Comparison of ENCODE assay signal across 17 cellular contexts in the genomic region with DNA sequence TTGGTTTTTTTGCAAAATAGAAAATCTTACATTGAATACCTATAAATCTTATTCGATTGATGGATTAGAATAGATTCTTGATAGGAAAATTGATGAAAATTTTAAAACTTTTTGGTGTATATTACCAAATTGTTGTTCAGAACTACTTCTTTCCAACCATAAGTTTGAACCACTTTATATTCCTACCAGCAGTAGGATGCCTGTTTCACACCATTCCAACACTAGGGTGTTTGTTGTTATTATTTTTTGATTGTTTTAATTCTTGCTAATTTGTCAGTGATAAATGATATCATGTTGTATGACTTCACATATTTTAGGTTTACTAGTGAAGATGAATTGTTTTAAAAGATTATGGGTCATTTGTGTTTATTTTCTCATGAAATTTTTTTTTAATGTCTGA. TPM values are rescaled to one million over a fixed set of nuclear protein-coding genes. Genes with fewer than 3 reads are reported as not detected.
DNase-seq lines count a peak whose midpoint lies in the region; ATAC-seq, FAIRE-seq and TF ChIP-seq lines count a peak whose summit lies in the region.
"Had no signal": no experiment of that assay in that cellular context is flagged by ENCODE, and none has a peak within 500 bp of the region (broad histone marks: within the 10 kb centered on the region; RNA-seq: fewer than 3 reads in every experiment).

No MANE protein-coding gene starts in this region.

- peaks cover 52% of the 10 kb centered on the region for H3K36me3 Mint-ChIP-seq in MCF 10A (ENCODE audit: insufficient read depth, unreplicated experiment)
- peaks cover 0 to 16% of the 10 kb centered on the region in 2 donors for H3K36me3 Mint-ChIP-seq in activated T-cell treated with anti-CD3 and anti-CD28 coated beads, Interleukin-2, amount 50 U/mL, for 72 hours (ENCODE audit: insufficient read depth in 2 of 2)
- peaks cover 50% of the 10 kb centered on the region for H3K36me3 Mint-ChIP-seq in effector memory CD8-positive, alpha-beta T cell (ENCODE audit: insufficient read depth)

- peak; percentile 59; the same call in 1 of the 2 replicates for ATAC-seq in HCT116
- ATAC-seq in K562: 0 out of 3 replicates have a peak, but pooled peaks have one; percentile 42
- peak; percentile 42 for ATAC-seq in foreskin keratinocyte
- ATAC-seq in activated T-cell treated with anti-CD3 and anti-CD28 coated beads, Interleukin-2, amount 50 U/mL, for 72 hours (replicated peaks in 1 of 2): no peak
- ATAC-seq in effector memory CD8-positive, alpha-beta T cell (replicated peaks): no peak
- ATAC-seq: CD8-positive, alpha-beta T cell had no signal

- H3K27me3 ChIP-seq in HCT116 (ENCODE audit: insufficient read depth, low read length): no peaks in the 10 kb centered on the region
- H3K27me3 ChIP-seq in K562 (ENCODE audit: control insufficient read depth in 2 of 2, insufficient read depth in 2 of 2, low read length in 2 of 2): no peaks in the 10 kb centered on the region
- no peaks in the 10 kb centered on the region for H3K27me3 ChIP-seq in foreskin keratinocyte
- H3K27me3 ChIP-seq in small intestine (ENCODE audit: control insufficient read depth in 2 of 2, insufficient read depth in 2 of 2, low read length in 2 of 2): no peaks in the 10 kb centered on the region
- H3K27me3 ChIP-seq: BLaER1 had no signal

- TF ChIP-seq RAD21 in HCT116 (IDR thresholded peaks at IDR 0.05; ENCODE audit: low read depth) (no peak), K562 (CRISPR knock-in tag; conservative IDR thresholded peaks at IDR 0.05 in 1 of 2, IDR thresholded peaks at IDR 0.05 in 1 of 2) (no peak)

- intact Hi-C loops in HCT116 (cut with micrococcal nuclease) (loop anchor here (1.0 to 10.0 kb wide), 4 partner anchors 150 to 495 kb away; no protein-coding TSS in a partner anchor), K562 (cut with micrococcal nuclease) (loop anchor here (10.0 kb wide), 2 partner anchors 148 to 338 kb away; no protein-coding TSS in a partner anchor), MCF 10A (cut with micrococcal nuclease) (loop anchor here (1.0 kb wide), 2 partner anchors 397 to 495 kb away; no protein-coding TSS in a partner anchor)

- TF ChIP-seq EP300 in K562 (IDR thresholded peaks at IDR 0.05; ENCODE audit: low read length): no peak

- no peak for FAIRE-seq in K562 (lab: Jason Lieb, UNC)
- FAIRE-seq in small intestine (lab: Jason Lieb, UNC): peak; percentile 67
- FAIRE-seq: GM12892 had no signal

- in situ Hi-C loops in K562 (cut with MboI): no loop called here

- H3K4me2 ChIP-seq in HCT116 (ENCODE audit: low read length) (no peak overlapping the region), K562 (ENCODE audit: insufficient read depth, low read length) (no peak overlapping the region)
- H3K4me2 ChIP-seq: BLaER1 had no signal

- no peaks in the 10 kb centered on the region for H3K4me1 ChIP-seq in HCT116 (ENCODE audit: control insufficient read depth in 1 of 2, insufficient read depth in 2 of 2, low read length in 2 of 2)
- no peaks in the 10 kb centered on the region for H3K4me1 ChIP-seq in K562 (replicated peaks in 1 of 2; ENCODE audit: control insufficient read depth in 2 of 2, insufficient read depth in 2 of 2, low read length in 2 of 2)
- no peaks in the 10 kb centered on the region for H3K4me1 ChIP-seq in foreskin keratinocyte
- no peaks in the 10 kb centered on the region for H3K4me1 ChIP-seq in small intestine (ENCODE audit: control insufficient read depth in 2 of 2, insufficient read depth in 1 of 2, low read depth in 1 of 2, low read length in 1 of 2)
- H3K4me1 ChIP-seq: BLaER1, Caco-2, HAP-1 had no signal

- WGBS in K562 (ENCODE audit: insufficient coverage, low coverage, missing lambda C conversion rate): 100% methylated on average over 1 of the region's 1 CpG
- 94 to 100% (median 99%) methylated on average over 1 of the region's 1 CpG for WGBS in small intestine, 3 donors

- BruUV-seq in HCT116 (replicated peaks; lab: Mats Ljungman, UMichigan): no TSS peak
- BruUV-seq in K562 (replicated peaks; lab: Mats Ljungman, UMichigan): no TSS peak
- no TSS peak for BruUV-seq in MCF 10A (replicated peaks; lab: Mats Ljungman, UMichigan)

- H3K79me2 ChIP-seq in HCT116 (ENCODE audit: insufficient read depth, low read length): no peaks in the 10 kb centered on the region
- H3K79me2 ChIP-seq in K562 (ENCODE audit: control insufficient read depth, insufficient read depth, low read length): no peaks in the 10 kb centered on the region

- H3K4me3 ChIP-seq in HCT116 (replicated peaks in 1 of 2; ENCODE audit: low read depth in 1 of 2, low read length in 2 of 2): no peak overlapping the region
- no peak overlapping the region for H3K4me3 ChIP-seq in K562
- no peak overlapping the region for H3K4me3 ChIP-seq in small intestine (ENCODE audit: low read depth in 1 of 2, low read length in 2 of 2)
- H3K4me3 ChIP-seq: BLaER1, HAP-1 had no signal

- CTCF ChIA-PET in HCT116 (lab: Charles Lee): interaction anchor here (0.7 to 4.1 kb wide), 9 partner anchors 9 to 497 kb away, joined by 3 to 30 read pairs (median 4); no protein-coding TSS in a partner anchor
- CTCF ChIA-PET in K562 (lab: Yijun Ruan, JAX; ENCODE audit: low intra/inter-chr PET ratio): interaction anchor here (0.6 kb wide), 1 partner anchor 15 kb away, joined by 3 read pairs; no protein-coding TSS in a partner anchor
- CTCF ChIA-PET in MCF 10A (lab: Yijun Ruan, JAX): interaction anchor here (0.5 to 6.8 kb wide), 10 partner anchors 8 to 493 kb away, joined by 3 to 61 read pairs (median 4); no protein-coding TSS in a partner anchor

- H3K27ac ChIP-seq in HCT116 (ENCODE audit: low read depth, low read length): no peak overlapping the region
- no peak overlapping the region for H3K27ac ChIP-seq in K562 (ENCODE audit: extremely low read depth, low read depth, low read length)
- no peak overlapping the region for H3K27ac ChIP-seq in foreskin keratinocyte
- H3K27ac ChIP-seq in small intestine (ENCODE audit: low read depth in 1 of 2, low read length in 1 of 2): no peak overlapping the region
- H3K27ac ChIP-seq: BLaER1, C4-2B had no signal

- TF ChIP-seq POLR2A in HCT116 (IDR thresholded peaks at IDR 0.05; ENCODE audit: borderline replicate concordance, extremely low read depth, insufficient read depth, insufficient read length) (no peak), K562 (conservative IDR thresholded peaks at IDR 0.05) (no peak)

- RAD21 ChIA-PET in HCT116 (lab: Charles Lee; ENCODE audit: low non-redundant PET in 1 of 2, low total read pairs in 2 of 2, uncharacterized antibody in 2 of 2, unreplicated experiment in 2 of 2): no interaction called here

- H3K4me3 Mint-ChIP-seq in MCF 10A (ENCODE audit: unreplicated experiment): no peak overlapping the region
- no peak overlapping the region for H3K4me3 Mint-ChIP-seq in activated T-cell treated with anti-CD3 and anti-CD28 coated beads, Interleukin-2, amount 50 U/mL, for 72 hours
- no peak overlapping the region for H3K4me3 Mint-ChIP-seq in effector memory CD8-positive, alpha-beta T cell
- H3K4me3 Mint-ChIP-seq: B cell; CD4-positive, CD25-positive, alpha-beta regulatory T cell; CD8-positive, alpha-beta T cell had no signal

- H3K9me3 ChIP-seq in HCT116 (ENCODE audit: control insufficient read depth in 1 of 2, insufficient read depth in 1 of 2, low read depth in 1 of 2, low read length in 2 of 2) (no peaks in the 10 kb centered on the region), K562 (replicated peaks; ENCODE audit: control insufficient read depth, insufficient read depth, low read depth, low read length) (no peaks in the 10 kb centered on the region), small intestine (ENCODE audit: control insufficient read depth, low read depth) (no peaks in the 10 kb centered on the region)
- H3K9me3 ChIP-seq: BLaER1, Caco-2, HAP-1 had no signal

- POLR2A ChIA-PET in HCT116 (lab: Charles Lee): interaction anchor here (0.6 kb wide), 1 partner anchor 128 kb away, joined by 3 read pairs; no protein-coding TSS in a partner anchor
- POLR2A ChIA-PET in K562 (lab: Yijun Ruan, JAX): interaction anchor here (0.6 to 1.2 kb wide), 2 partner anchors 11 to 71 kb away, joined by 3 to 4 read pairs; no protein-coding TSS in a partner anchor
- POLR2A ChIA-PET in MCF 10A (lab: Yijun Ruan, JAX): no interaction called here

- TF ChIP-seq CTCF in HCT116 (IDR thresholded peaks at IDR 0.05 in 2 of 3, conservative IDR thresholded peaks at IDR 0.05 in 1 of 3; ENCODE audit: borderline replicate concordance in 1 of 3, insufficient read depth in 1 of 3, low read depth in 2 of 3, low read length in 2 of 3) (no peak), K562 (IDR thresholded peaks at IDR 0.05 in 2 of 3, conservative IDR thresholded peaks at IDR 0.05 in 1 of 3; ENCODE audit: insufficient read depth in 2 of 3, low read depth in 1 of 3, low read length in 3 of 3) (no peak), foreskin keratinocyte (conservative IDR thresholded peaks at IDR 0.05) (no peak), MCF 10A (IDR thresholded peaks at IDR 0.05; ENCODE audit: unreplicated experiment) (no peak)

- no peaks in the 10 kb centered on the region for H3K4me1 Mint-ChIP-seq in MCF 10A (ENCODE audit: insufficient read depth, unreplicated experiment)
- H3K4me1 Mint-ChIP-seq in activated T-cell treated with anti-CD3 and anti-CD28 coated beads, Interleukin-2, amount 50 U/mL, for 72 hours (ENCODE audit: low read depth): no peaks in the 10 kb centered on the region
- H3K4me1 Mint-ChIP-seq in effector memory CD8-positive, alpha-beta T cell (ENCODE audit: low read depth in 2 of 2): no peaks in the 10 kb centered on the region
- H3K4me1 Mint-ChIP-seq: B cell; CD4-positive, CD25-positive, alpha-beta regulatory T cell had no signal

- no peaks in the 10 kb centered on the region for H3K27me3 Mint-ChIP-seq in MCF 10A (ENCODE audit: insufficient read depth, unreplicated experiment)
- H3K27me3 Mint-ChIP-seq in activated T-cell treated with anti-CD3 and anti-CD28 coated beads, Interleukin-2, amount 50 U/mL, for 72 hours (ENCODE audit: low read depth): no peaks in the 10 kb centered on the region
- H3K27me3 Mint-ChIP-seq in effector memory CD8-positive, alpha-beta T cell: no peaks in the 10 kb centered on the region
- H3K27me3 Mint-ChIP-seq: B cell; CD4-positive, CD25-positive, alpha-beta regulatory T cell had no signal

- H3K9me1 ChIP-seq in K562 (ENCODE audit: control insufficient read depth, insufficient read depth, low read length): no peaks in the 10 kb centered on the region

- H3K27ac Mint-ChIP-seq in MCF 10A (ENCODE audit: low read depth, unreplicated experiment): no peak overlapping the region
- no peak overlapping the region for H3K27ac Mint-ChIP-seq in activated T-cell treated with anti-CD3 and anti-CD28 coated beads, Interleukin-2, amount 50 U/mL, for 72 hours
- no peak overlapping the region for H3K27ac Mint-ChIP-seq in effector memory CD8-positive, alpha-beta T cell
- H3K27ac Mint-ChIP-seq: B cell; CD4-positive, CD25-positive, alpha-beta regulatory T cell; CD8-positive, alpha-beta T cell had no signal

- H3K9me3 Mint-ChIP-seq in MCF 10A (ENCODE audit: unreplicated experiment): no peaks in the 10 kb centered on the region
- H3K9me3 Mint-ChIP-seq in activated T-cell treated with anti-CD3 and anti-CD28 coated beads, Interleukin-2, amount 50 U/mL, for 72 hours: no peaks in the 10 kb centered on the region
- no peaks in the 10 kb centered on the region for H3K9me3 Mint-ChIP-seq in effector memory CD8-positive, alpha-beta T cell
- H3K9me3 Mint-ChIP-seq: CD4-positive, CD25-positive, alpha-beta regulatory T cell; CD8-positive, alpha-beta T cell had no signal

- H3K9ac ChIP-seq in HCT116 (ENCODE audit: low read length): no peak overlapping the region
- no peak overlapping the region for H3K9ac ChIP-seq in K562 (ENCODE audit: insufficient read depth in 1 of 2, low read depth in 2 of 2, low read length in 2 of 2)
- H3K9ac ChIP-seq: BLaER1 had no signal

- H3K9me2 ChIP-seq in HCT116 (ENCODE audit: insufficient read depth): no peaks in the 10 kb centered on the region

- H2AFZ ChIP-seq in HCT116 (ENCODE audit: low read depth, low read length, poor library complexity, severe bottlenecking) (no peak overlapping the region), K562 (ENCODE audit: low read depth, low read length) (no peak overlapping the region)

- H4K20me1 ChIP-seq in HCT116 (ENCODE audit: insufficient read depth) (no peaks in the 10 kb centered on the region), K562 (replicated peaks; ENCODE audit: control insufficient read depth, insufficient read depth, low read length) (no peaks in the 10 kb centered on the region)
- H4K20me1 ChIP-seq: BLaER1 had no signal

- DNase-seq in HCT116 (ENCODE audit: low read depth, low spot score) (no peak), K562 (ENCODE audit: extremely low read depth in 1 of 4, low spot score in 3 of 4) (peak in 1 of 4 experiments; percentile 10), foreskin keratinocyte (no peak), small intestine (no peak), MCF 10A (ENCODE audit: unreplicated experiment) (no peak)
- DNase-seq in activated T-cell treated with anti-CD3 and anti-CD28 coated beads, Interleukin-2, amount 50 U/mL, for 72 hours: no peak
- no peak for DNase-seq in effector memory CD8-positive, alpha-beta T cell
- DNase-seq: DMS153, GOT3 had no signal

- H3K36me3 ChIP-seq in HCT116 (ENCODE audit: control insufficient read depth in 1 of 2, insufficient read depth in 2 of 2, low read length in 2 of 2) (peaks cover 12 to 43% of the 10 kb centered on the region in 2 experiments; a peak in 3 of 4 replicates), K562 (ENCODE audit: control insufficient read depth, insufficient read depth, low read length) (peaks cover 67% of the 10 kb centered on the region), small intestine (ENCODE audit: control insufficient read depth in 2 of 2, insufficient read depth in 2 of 2, low read length in 2 of 2) (peaks cover 6% of the 10 kb centered on the region in 2 donors)

RNA-seq across cellular contexts. Expression of a gene that starts 43.4 kb away (rescaled TPM):
- total RNA-seq in HCT116 (2021; ENCODE audit: unreplicated experiment) (19.3 TPM), K562 (2014; rRNA removed) (18.5 and 19.7 TPM in 2 replicates), K562 (2014; rRNA removed; fragmentation: Illumina TruSeq; extraction: Trizol) (32.6 and 33.4 TPM in 2 replicates), K562 (2015; rRNA removed; fragmentation: Illumina TruSeq; extraction: Trizol) (38.2 and 41.3 TPM in 2 replicates), K562 (2021) (25.8 and 28.1 TPM in 2 replicates), foreskin keratinocyte (22.1 and 31.5 TPM in 2 replicates), MCF 10A (2022) (10.0 and 15.0 TPM in 2 replicates)
- 1.9 and 2.9 TPM in 2 replicates for polyA plus RNA-seq in HCT116 (2012)
- 18.5 and 45.3 TPM in 2 replicates for total RNA-seq in K562 (2011; cell fraction: chromatin; rRNA removed; ENCODE audit: low replicate concordance)
- total RNA-seq in K562 (2011; cell fraction: nucleolus; rRNA removed): 7.3 and 10.3 TPM in 2 replicates
- 15.4 and 16.8 TPM in 2 replicates for total RNA-seq in K562 (2011; cell fraction: nucleoplasm; rRNA removed)
- polyA plus RNA-seq in K562 (2011; rRNA removed) (14.3 and 20.7 TPM in 2 replicates), K562 (2014; fragmentation: Illumina TruSeq; extraction: Trizol) (19.1 and 23.7 TPM in 2 replicates), K562 (2014; fragmentation: Nextera tagmentation; extraction: Ambion mirVana) (1 to 10 TPM; 4.3 to 7.4 TPM), K562 (2014; rRNA removed) (15.6 and 15.9 TPM in 2 replicates), foreskin keratinocyte (3.1 and 5.6 TPM in 2 replicates), small intestine (1 to 10 TPM in 1 of 3 donors, under 1 TPM in 2; 0.45 to 4.0 (median 0.54) TPM)
- 5.0 and 7.0 TPM in 2 replicates for polyA plus RNA-seq in K562 (2011; cell fraction: cytosol; rRNA removed)
- polyA plus RNA-seq in K562 (2011; cell fraction: nucleus; rRNA removed): 8.2 and 8.6 TPM in 2 replicates
- polyA plus RNA-seq in K562 (2012): 4.4 and 11.8 TPM in 2 replicates
- polyA minus RNA-seq in K562 (2011; rRNA and poly(A)+ RNA removed): 36.5 and 39.1 TPM in 2 replicates
- 12.7 and 19.9 TPM in 2 replicates for polyA minus RNA-seq in K562 (2011; cell fraction: cytosol; rRNA and poly(A)+ RNA removed)
- 12.9 and 19.9 TPM in 2 replicates for polyA minus RNA-seq in K562 (2011; cell fraction: nucleus; rRNA and poly(A)+ RNA removed)
- 10 to 100 TPM; 12.3 to 15.4 TPM for total RNA-seq in activated T-cell treated with anti-CD3 and anti-CD28 coated beads, Interleukin-2, amount 50 U/mL, for 72 hours

Comparison
In these comparisons a context has a peak if more than half of its experiments do, and no peak if none do; other contexts are left out.
1. ATAC-seq: peak in HCT116 (single experiment), K562 (single experiment) and foreskin keratinocyte (single experiment); none in activated T-cell treated with anti-CD3 and anti-CD28 coated beads, Interleukin-2, amount 50 U/mL, for 72 hours (0 of 2) and effector memory CD8-positive, alpha-beta T cell (single experiment).